In the genomic region with DNA sequence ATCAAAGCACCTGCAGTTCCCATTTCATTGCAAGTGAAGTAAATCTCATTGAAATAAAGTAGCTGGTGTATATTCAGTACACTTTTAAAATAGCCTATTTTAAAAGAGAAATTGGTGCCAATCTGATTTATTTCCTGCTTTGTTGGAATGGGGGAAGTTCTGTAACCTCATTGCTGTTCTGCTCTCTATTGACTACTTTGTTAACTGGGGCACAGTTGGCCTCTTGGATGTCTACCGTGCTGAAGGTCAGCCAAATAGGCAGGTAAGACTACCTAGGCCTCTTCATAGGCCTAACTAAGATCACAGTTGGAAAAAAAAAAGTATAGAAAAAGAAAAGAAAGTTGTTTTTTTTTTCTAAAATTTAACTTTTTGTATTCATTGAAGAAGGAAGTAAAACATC, we compare ENCODE assay signal across 1 cellular context.
TF ChIP-seq lines count a peak whose summit lies in the region.

No MANE protein-coding gene starts in this region.

TF ChIP-seq in GM23338, 12 proteins besides CTCF, POLR2A, EP300 and RAD21:
- TF ChIP-seq, protein P1, sequence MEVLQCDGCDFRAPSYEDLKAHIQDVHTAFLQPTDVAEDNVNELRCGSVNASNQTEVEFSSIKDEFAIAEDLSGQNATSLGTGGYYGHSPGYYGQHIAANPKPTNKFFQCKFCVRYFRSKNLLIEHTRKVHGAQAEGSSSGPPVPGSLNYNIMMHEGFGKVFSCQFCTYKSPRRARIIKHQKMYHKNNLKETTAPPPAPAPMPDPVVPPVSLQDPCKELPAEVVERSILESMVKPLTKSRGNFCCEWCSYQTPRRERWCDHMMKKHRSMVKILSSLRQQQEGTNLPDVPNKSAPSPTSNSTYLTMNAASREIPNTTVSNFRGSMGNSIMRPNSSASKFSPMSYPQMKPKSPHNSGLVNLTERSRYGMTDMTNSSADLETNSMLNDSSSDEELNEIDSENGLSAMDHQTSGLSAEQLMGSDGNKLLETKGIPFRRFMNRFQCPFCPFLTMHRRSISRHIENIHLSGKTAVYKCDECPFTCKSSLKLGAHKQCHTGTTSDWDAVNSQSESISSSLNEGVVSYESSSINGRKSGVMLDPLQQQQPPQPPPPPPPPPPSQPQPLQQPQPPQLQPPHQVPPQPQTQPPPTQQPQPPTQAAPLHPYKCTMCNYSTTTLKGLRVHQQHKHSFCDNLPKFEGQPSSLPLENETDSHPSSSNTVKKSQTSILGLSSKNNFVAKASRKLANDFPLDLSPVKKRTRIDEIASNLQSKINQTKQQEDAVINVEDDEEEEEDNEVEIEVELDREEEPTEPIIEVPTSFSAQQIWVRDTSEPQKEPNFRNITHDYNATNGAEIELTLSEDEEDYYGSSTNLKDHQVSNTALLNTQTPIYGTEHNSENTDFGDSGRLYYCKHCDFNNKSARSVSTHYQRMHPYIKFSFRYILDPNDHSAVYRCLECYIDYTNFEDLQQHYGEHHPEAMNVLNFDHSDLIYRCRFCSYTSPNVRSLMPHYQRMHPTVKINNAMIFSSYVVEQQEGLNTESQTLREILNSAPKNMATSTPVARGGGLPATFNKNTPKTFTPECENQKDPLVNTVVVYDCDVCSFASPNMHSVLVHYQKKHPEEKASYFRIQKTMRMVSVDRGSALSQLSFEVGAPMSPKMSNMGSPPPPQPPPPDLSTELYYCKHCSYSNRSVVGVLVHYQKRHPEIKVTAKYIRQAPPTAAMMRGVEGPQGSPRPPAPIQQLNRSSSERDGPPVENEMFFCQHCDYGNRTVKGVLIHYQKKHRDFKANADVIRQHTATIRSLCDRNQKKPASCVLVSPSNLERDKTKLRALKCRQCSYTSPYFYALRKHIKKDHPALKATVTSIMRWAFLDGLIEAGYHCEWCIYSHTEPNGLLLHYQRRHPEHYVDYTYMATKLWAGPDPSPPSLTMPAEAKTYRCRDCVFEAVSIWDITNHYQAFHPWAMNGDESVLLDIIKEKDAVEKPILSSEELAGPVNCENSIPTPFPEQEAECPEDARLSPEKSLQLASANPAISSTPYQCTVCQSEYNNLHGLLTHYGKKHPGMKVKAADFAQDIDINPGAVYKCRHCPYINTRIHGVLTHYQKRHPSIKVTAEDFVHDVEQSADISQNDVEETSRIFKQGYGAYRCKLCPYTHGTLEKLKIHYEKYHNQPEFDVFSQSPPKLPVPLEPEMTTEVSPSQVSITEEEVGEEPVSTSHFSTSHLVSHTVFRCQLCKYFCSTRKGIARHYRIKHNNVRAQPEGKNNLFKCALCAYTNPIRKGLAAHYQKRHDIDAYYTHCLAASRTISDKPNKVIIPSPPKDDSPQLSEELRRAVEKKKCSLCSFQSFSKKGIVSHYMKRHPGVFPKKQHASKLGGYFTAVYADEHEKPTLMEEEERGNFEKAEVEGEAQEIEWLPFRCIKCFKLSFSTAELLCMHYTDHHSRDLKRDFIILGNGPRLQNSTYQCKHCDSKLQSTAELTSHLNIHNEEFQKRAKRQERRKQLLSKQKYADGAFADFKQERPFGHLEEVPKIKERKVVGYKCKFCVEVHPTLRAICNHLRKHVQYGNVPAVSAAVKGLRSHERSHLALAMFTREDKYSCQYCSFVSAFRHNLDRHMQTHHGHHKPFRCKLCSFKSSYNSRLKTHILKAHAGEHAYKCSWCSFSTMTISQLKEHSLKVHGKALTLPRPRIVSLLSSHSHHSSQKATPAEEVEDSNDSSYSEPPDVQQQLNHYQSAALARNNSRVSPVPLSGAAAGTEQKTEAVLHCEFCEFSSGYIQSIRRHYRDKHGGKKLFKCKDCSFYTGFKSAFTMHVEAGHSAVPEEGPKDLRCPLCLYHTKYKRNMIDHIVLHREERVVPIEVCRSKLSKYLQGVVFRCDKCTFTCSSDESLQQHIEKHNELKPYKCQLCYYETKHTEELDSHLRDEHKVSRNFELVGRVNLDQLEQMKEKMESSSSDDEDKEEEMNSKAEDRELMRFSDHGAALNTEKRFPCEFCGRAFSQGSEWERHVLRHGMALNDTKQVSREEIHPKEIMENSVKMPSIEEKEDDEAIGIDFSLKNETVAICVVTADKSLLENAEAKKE (CRISPR knock-in tag; IDR thresholded peaks at IDR 0.05): no peak
- TF ChIP-seq NANOG (IDR thresholded peaks at IDR 0.05; ENCODE audit: borderline replicate concordance) (no peak), EZH2phosphoT487 (IDR thresholded peaks at IDR 0.05; ENCODE audit: unreplicated experiment) (no peak), STAT1 (IDR thresholded peaks at IDR 0.05; ENCODE audit: unreplicated experiment) (no peak), EZH2 (IDR thresholded peaks at IDR 0.05; ENCODE audit: low read depth, unreplicated experiment) (no peak), ZNF114 (CRISPR knock-in tag; IDR thresholded peaks at IDR 0.05) (no peak)
- TF ChIP-seq, protein P2, sequence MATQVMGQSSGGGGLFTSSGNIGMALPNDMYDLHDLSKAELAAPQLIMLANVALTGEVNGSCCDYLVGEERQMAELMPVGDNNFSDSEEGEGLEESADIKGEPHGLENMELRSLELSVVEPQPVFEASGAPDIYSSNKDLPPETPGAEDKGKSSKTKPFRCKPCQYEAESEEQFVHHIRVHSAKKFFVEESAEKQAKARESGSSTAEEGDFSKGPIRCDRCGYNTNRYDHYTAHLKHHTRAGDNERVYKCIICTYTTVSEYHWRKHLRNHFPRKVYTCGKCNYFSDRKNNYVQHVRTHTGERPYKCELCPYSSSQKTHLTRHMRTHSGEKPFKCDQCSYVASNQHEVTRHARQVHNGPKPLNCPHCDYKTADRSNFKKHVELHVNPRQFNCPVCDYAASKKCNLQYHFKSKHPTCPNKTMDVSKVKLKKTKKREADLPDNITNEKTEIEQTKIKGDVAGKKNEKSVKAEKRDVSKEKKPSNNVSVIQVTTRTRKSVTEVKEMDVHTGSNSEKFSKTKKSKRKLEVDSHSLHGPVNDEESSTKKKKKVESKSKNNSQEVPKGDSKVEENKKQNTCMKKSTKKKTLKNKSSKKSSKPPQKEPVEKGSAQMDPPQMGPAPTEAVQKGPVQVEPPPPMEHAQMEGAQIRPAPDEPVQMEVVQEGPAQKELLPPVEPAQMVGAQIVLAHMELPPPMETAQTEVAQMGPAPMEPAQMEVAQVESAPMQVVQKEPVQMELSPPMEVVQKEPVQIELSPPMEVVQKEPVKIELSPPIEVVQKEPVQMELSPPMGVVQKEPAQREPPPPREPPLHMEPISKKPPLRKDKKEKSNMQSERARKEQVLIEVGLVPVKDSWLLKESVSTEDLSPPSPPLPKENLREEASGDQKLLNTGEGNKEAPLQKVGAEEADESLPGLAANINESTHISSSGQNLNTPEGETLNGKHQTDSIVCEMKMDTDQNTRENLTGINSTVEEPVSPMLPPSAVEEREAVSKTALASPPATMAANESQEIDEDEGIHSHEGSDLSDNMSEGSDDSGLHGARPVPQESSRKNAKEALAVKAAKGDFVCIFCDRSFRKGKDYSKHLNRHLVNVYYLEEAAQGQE (IDR thresholded peaks at IDR 0.05; ENCODE audit: unreplicated experiment): no peak
- TF ChIP-seq, protein P3, sequence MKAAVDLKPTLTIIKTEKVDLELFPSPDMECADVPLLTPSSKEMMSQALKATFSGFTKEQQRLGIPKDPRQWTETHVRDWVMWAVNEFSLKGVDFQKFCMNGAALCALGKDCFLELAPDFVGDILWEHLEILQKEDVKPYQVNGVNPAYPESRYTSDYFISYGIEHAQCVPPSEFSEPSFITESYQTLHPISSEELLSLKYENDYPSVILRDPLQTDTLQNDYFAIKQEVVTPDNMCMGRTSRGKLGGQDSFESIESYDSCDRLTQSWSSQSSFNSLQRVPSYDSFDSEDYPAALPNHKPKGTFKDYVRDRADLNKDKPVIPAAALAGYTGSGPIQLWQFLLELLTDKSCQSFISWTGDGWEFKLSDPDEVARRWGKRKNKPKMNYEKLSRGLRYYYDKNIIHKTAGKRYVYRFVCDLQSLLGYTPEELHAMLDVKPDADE (IDR thresholded peaks at IDR 0.05): no peak
